24 cellular contexts compared by ENCODE assay signal in the genomic region with DNA sequence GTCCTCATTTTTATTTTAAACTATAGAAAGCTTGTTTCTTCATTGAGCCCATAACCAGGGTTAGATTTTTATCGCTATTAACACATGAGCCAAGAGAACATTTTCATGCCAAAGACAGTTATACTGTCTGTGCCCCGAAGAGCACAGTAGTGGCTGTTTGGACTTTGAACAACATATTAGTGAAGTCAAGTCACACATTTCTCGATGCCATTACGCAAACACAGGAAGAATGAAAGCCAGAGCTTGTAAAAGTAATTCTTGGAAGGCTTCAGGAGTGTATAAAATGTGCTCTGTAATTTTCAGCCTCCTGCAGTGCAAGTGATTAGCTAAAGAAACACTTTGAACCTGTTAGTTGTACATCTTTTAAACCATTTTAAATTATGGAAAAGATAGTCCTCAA.
"Had no signal": no experiment of that assay in that cellular context is flagged by ENCODE, and none has a peak within 500 bp of the region (broad histone marks: within the 10 kb centered on the region; RNA-seq: fewer than 3 reads in every experiment).

No MANE protein-coding gene starts in this region.

- H3K36me3 ChIP-seq: breast epithelium, esophagus muscularis mucosa, stomach had no signal

- H3K9me3 ChIP-seq: breast epithelium, esophagus muscularis mucosa, stomach, testis had no signal

- H3K4me1 ChIP-seq: breast epithelium, esophagus muscularis mucosa, foreskin keratinocyte, stomach, testis had no signal

- H3K27ac ChIP-seq: breast epithelium, esophagus muscularis mucosa, foreskin keratinocyte, skin epidermis, stomach, testis, VCaP had no signal

- H3K27me3 ChIP-seq: breast epithelium, esophagus muscularis mucosa, foreskin keratinocyte, stomach, testis had no signal

- DNase-seq: activated CD4-positive, alpha-beta T cell treated with anti-CD3 and anti-CD28 coated beads, Interleukin-2, amount 50 U/mL, for 1 hour; activated CD4-positive, CD25-positive, alpha-beta regulatory T cell treated with anti-CD3 and anti-CD28 coated beads, Interleukin-2, amount 50 U/mL, for 72 hours; activated CD8-positive, alpha-beta memory T cell treated with anti-CD3 and anti-CD28 coated beads, Interleukin-2, amount 50 U/mL, for 4 hours; activated naive CD4-positive, alpha-beta T cell treated with anti-CD3 and anti-CD28 coated beads for 36 hours; activated naive CD8-positive, alpha-beta T cell treated with anti-CD3 and anti-CD28 coated beads, Interleukin-2, amount 50 U/mL, for 24 hours; activated T-cell treated with anti-CD3 and anti-CD28 coated beads, Interleukin-2, amount 50 U/mL, for 4 hours; aorta; cerebellar nuclear complex; effector CD8-positive, alpha-beta T cell; foreskin keratinocyte; hypothalamus; midbrain; nephron progenitor cell; occipital lobe; posterior cingulate gyrus; stimulated activated CD4-positive, alpha-beta T cell treated with anti-CD3 and anti-CD28 coated beads, Interleukin-4, amount 100 ng/mL, for 24 hours; stomach; T-helper 17 cell; testis had no signal

- ATAC-seq: activated naive CD8-positive, alpha-beta T cell treated with anti-CD3 and anti-CD28 coated beads, Interleukin-2, amount 50 U/mL, for 24 hours; activated T-cell treated with anti-CD3 and anti-CD28 coated beads, Interleukin-2, amount 50 U/mL, for 4 hours; stimulated activated effector memory CD8-positive, alpha-beta T cell treated with anti-CD3 and anti-CD28 coated beads, Interleukin-12 subunit alpha, Interleukin-12 subunit beta, amount 100 ng/mL, for 72 hours; T-helper 17 cell had no signal

- H3K4me3 ChIP-seq: breast epithelium, esophagus muscularis mucosa, skin epidermis, stomach, testis had no signal
